ENCODE assay signal across 8 cellular contexts in genomic region chr5:142016576-142016975, GRCh38. TPM values are rescaled to one million over a fixed set of nuclear protein-coding genes. Genes with fewer than 3 reads are reported as not detected.
DNase-seq lines count a peak whose midpoint lies in the region; TF ChIP-seq lines count a peak whose summit lies in the region.

No MANE protein-coding gene starts in this region.

- no peak overlapping the region for H2AFZ ChIP-seq in OCI-LY3 (ENCODE audit: low read depth, low read length)

- in situ Hi-C loops in transverse colon (cut with MboI; ENCODE audit: low pct_ligation_motif_present in 1 of 4, low pct_unique_long_range_greater_than_20kb in 1 of 4, low sequenced_read_pairs in 3 of 4): loop anchor here in 1 of 4 donors (25.0 kb wide), 1 partner anchor 321 kb away; the partner anchor contains the start of gene SPRY4

- H4K20me1 ChIP-seq in OCI-LY3 (ENCODE audit: insufficient read depth, low read length): no peaks in the 10 kb centered on the region

- H3K4me2 ChIP-seq in OCI-LY3 (ENCODE audit: low read length): peak overlapping the region; percentile 54

- no peaks in the 10 kb centered on the region for H3K9me3 ChIP-seq in OCI-LY3 (ENCODE audit: insufficient read depth, low read length)
- H3K9me3 ChIP-seq in transverse colon: no peaks in the 10 kb centered on the region

- TF ChIP-seq EP300 in transverse colon (IDR thresholded peaks at IDR 0.05; ENCODE audit: low read depth): no peak

- H3K27me3 ChIP-seq in OCI-LY3 (ENCODE audit: low read depth, low read length) (no peaks in the 10 kb centered on the region), transverse colon (no peaks in the 10 kb centered on the region)

- TF ChIP-seq CTCF in OCI-LY3 (IDR thresholded peaks at IDR 0.05; ENCODE audit: low read depth, low read length) (no peak), transverse colon (IDR thresholded peaks at IDR 0.05) (no peak)

- intact Hi-C loops in transverse colon (cut with DNase I; ENCODE audit: low total_unique reads): loop anchor here (10.0 kb wide), 1 partner anchor 128 kb away; no protein-coding TSS in a partner anchor

- peak; percentile 77 for DNase-seq in activated effector memory CD4-positive, alpha-beta T cell treated with anti-CD3 and anti-CD28 coated beads, Interleukin-2, amount 50 U/mL, for 16 hours
- no peak for DNase-seq in activated effector memory CD4-positive, alpha-beta T cell treated with Interleukin-2 at 50 U/mL for 16 hours
- DNase-seq in caudate nucleus (lab: John Stamatoyannopoulos, UW): no peak
- no peak for DNase-seq in transverse colon
- no peak for DNase-seq in SK-N-DZ (ENCODE audit: low spot score)
- DNase-seq in A172 (ENCODE audit: low spot score): no peak
- DNase-seq in epidermal melanocyte (ENCODE audit: insufficient read length, low spot score): no peak

- 78 to 85% methylated on average over 4 of the region's 4 CpGs for WGBS in transverse colon (ENCODE audit: low coverage in 1 of 2), 2 donors

- H3K27ac ChIP-seq in OCI-LY3 (ENCODE audit: low read length): no peak overlapping the region
- peak overlapping the region; percentile 63 for H3K27ac ChIP-seq in caudate nucleus (ENCODE audit: low read depth, low read length)
- H3K27ac ChIP-seq in transverse colon: peak overlapping the region; percentile 32 to 63 (median 55)

- TF ChIP-seq POLR2A in transverse colon (IDR thresholded peaks at IDR 0.05): no peak

- H3K4me3 ChIP-seq in OCI-LY3 (ENCODE audit: low read length) (no peak overlapping the region), transverse colon (no peak overlapping the region)

- H3K36me3 ChIP-seq in OCI-LY3 (replicated peaks; ENCODE audit: low read depth, low read length) (no peaks in the 10 kb centered on the region), transverse colon (no peaks in the 10 kb centered on the region)

- peaks cover 2% of the 10 kb centered on the region; the same call in 1 of the 2 replicates for H3K79me2 ChIP-seq in OCI-LY3 (ENCODE audit: low read length)

- peaks cover 30% of the 10 kb centered on the region for H3K4me1 ChIP-seq in OCI-LY3 (ENCODE audit: low read length)
- H3K4me1 ChIP-seq in transverse colon: peaks cover 0 to 26% (median 16%) of the 10 kb centered on the region in 4 donors

- no peak overlapping the region for H3K9ac ChIP-seq in OCI-LY3 (ENCODE audit: low read length)

RNA-seq across cellular contexts. Expression of gene GNPDA1, which starts 3.7 kb away (rescaled TPM):
- total RNA-seq in transverse colon: 10 to 100 TPM in 2 of 4 donors, 1 to 10 TPM in 2; 1.6 to 24.8 (median 8.9) TPM
- 82.7 and 117 TPM in 2 replicates for polyA plus RNA-seq in SK-N-DZ (2014; cell fraction: cytosol; rRNA removed)
- 60.2 and 64.3 TPM in 2 replicates for polyA plus RNA-seq in SK-N-DZ (2014; cell fraction: nucleus; rRNA removed)
- 118 and 162 TPM in 2 replicates for total RNA-seq in A172 (2014; rRNA removed; shearing (Covaris generic))

RNA-seq across cellular contexts. Expression of gene RNF14, which starts 47.7 kb away (rescaled TPM):
- total RNA-seq in transverse colon: 10 to 100 TPM; 15.3 to 66.7 (median 57.1) TPM
- 26.3 and 31.2 TPM in 2 replicates for polyA plus RNA-seq in SK-N-DZ (2014; cell fraction: cytosol; rRNA removed)
- 17.5 and 22.5 TPM in 2 replicates for polyA plus RNA-seq in SK-N-DZ (2014; cell fraction: nucleus; rRNA removed)
- 123 and 139 TPM in 2 replicates for total RNA-seq in A172 (2014; rRNA removed; shearing (Covaris generic))

RNA-seq across cellular contexts. Expression of gene PCDH12, which starts 58.6 kb away (rescaled TPM):
- under 1 TPM in 3 of 4 donors, not detected in 1; 0.37 to 0.95 (median 0.68) TPM for total RNA-seq in transverse colon
- 0.03 TPM in 1 of 2 replicates, not detected in the other for polyA plus RNA-seq in SK-N-DZ (2014; cell fraction: cytosol; rRNA removed)
- 0.04 TPM in 1 of 2 replicates, not detected in the other for polyA plus RNA-seq in SK-N-DZ (2014; cell fraction: nucleus; rRNA removed)
- 0.07 TPM in 1 of 2 replicates, not detected in the other for total RNA-seq in A172 (2014; rRNA removed; shearing (Covaris generic))
